19 cellular contexts compared by ENCODE assay signal in the genomic region with DNA sequence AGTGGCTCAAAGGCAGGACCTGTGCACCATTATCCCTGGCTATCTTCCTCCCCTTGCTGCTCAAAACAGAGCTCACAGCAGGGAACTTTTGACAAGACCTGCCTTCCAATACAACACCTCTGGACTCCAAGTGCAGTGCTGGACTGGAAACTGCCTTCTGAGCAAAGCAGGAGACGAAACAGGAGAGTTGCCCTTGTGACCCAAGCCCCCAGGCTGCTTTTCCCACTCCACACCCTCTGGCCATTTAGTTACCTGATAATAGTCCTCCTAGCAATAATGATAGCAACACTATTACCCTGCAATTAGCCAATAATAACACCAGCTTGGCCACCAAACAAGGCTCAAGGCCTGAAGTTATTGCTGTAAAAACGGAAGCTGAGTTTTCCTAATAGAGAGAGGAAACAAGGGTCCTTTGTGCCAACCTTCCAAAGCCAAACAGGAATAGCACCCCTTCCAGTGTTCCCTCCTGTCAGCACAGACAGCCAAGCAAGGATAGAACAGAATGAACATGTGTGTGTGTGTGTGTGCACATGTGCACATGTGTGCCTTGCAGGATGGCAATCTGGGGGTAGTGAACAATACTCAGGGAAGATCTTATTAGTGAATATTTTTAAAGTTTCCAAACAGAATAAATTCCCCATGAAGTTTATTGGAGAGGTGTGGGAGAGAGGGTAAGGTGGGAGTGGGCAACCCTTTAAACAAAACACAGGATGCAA. TPM values are rescaled to one million over a fixed set of nuclear protein-coding genes. Genes with fewer than 3 reads are reported as not detected.
DNase-seq lines count a peak whose midpoint lies in the region; ATAC-seq and TF ChIP-seq lines count a peak whose summit lies in the region.
"Had no signal": no experiment of that assay in that cellular context is flagged by ENCODE, and none has a peak within 500 bp of the region (broad histone marks: within the 10 kb centered on the region; RNA-seq: fewer than 3 reads in every experiment).

No MANE protein-coding gene starts in this region.

- 63 to 68% (median 66%) methylated on average over 2 of the region's 2 CpGs for WGBS in adrenal gland, 4 donors

- H3K27ac ChIP-seq in C4-2B (peak overlapping the region; percentile 76), adrenal gland (no peak overlapping the region)
- H3K27ac ChIP-seq: BLaER1 treated with 17β-estradiol and CSF1 and Interleukin-3, amounts not matched to agents 10 nM and 100 nM; KMS-11 had no signal

- ATAC-seq in T-cell (replicated peaks in 1 of 4) = no peak
- ATAC-seq: GM23338, Panc1 had no signal

- CTCF ChIA-PET in activated CD4-positive, alpha-beta memory T cell treated with anti-CD3 and anti-CD28 coated beads, Interleukin-2, amount 10 ng/mL, durations not matched to agents 7 days and 5 days (lab: Charles Lee) = no interaction called here
- CTCF ChIA-PET in activated CD4-positive, alpha-beta memory T cell treated with anti-CD3 and anti-CD28 coated beads for 36 hours (lab: Charles Lee) = no interaction called here
- CTCF ChIA-PET in T-cell (lab: Charles Lee) = no interaction called here
- CTCF ChIA-PET in Caco-2 (lab: Charles Lee) = no interaction called here

- H3K9me3 ChIP-seq in Caco-2 = no peaks in the 10 kb centered on the region
- H3K9me3 ChIP-seq in adrenal gland (replicated peaks in 1 of 3) = no peaks in the 10 kb centered on the region

- intact Hi-C loops in activated CD4-positive, alpha-beta memory T cell treated with anti-CD3 and anti-CD28 coated beads for 36 hours (cut with micrococcal nuclease) = no loop called here
- intact Hi-C loops in Caco-2 (cut with micrococcal nuclease; ENCODE audit: unreplicated experiment) = no loop called here
- intact Hi-C loops in adrenal gland (cut with DNase I) = no loop called here

- H3K9me3 Mint-ChIP-seq in activated CD4-positive, alpha-beta memory T cell treated with anti-CD3 and anti-CD28 coated beads, Interleukin-2, amount 10 ng/mL, durations not matched to agents 7 days and 5 days = no peaks in the 10 kb centered on the region
- H3K9me3 Mint-ChIP-seq in activated CD4-positive, alpha-beta memory T cell treated with anti-CD3 and anti-CD28 coated beads for 36 hours = no peaks in the 10 kb centered on the region
- no peaks in the 10 kb centered on the region for H3K9me3 Mint-ChIP-seq in T-cell
- H3K9me3 Mint-ChIP-seq in Caco-2 (ENCODE audit: unreplicated experiment) = no peaks in the 10 kb centered on the region
- H3K9me3 Mint-ChIP-seq: GM23338, HFFc6 had no signal

- H3K4me1 ChIP-seq in Caco-2 = no peaks in the 10 kb centered on the region
- H3K4me1 ChIP-seq in adrenal gland (replicated peaks in 1 of 2) = no peaks in the 10 kb centered on the region

- H3K4me1 Mint-ChIP-seq in activated CD4-positive, alpha-beta memory T cell treated with anti-CD3 and anti-CD28 coated beads, Interleukin-2, amount 10 ng/mL, durations not matched to agents 7 days and 5 days = peaks cover 7% of the 10 kb centered on the region
- H3K4me1 Mint-ChIP-seq in activated CD4-positive, alpha-beta memory T cell treated with anti-CD3 and anti-CD28 coated beads for 36 hours (ENCODE audit: low read depth) = peaks cover 17% of the 10 kb centered on the region
- H3K4me1 Mint-ChIP-seq in T-cell (peaks cover 56 to 81% (median 60%) of the 10 kb centered on the region in 3 donors), Caco-2 (ENCODE audit: low read depth, unreplicated experiment) (no peaks in the 10 kb centered on the region)

- no peak overlapping the region for H3K4me3 ChIP-seq in Caco-2 (ENCODE audit: low read depth, low read length)
- H3K4me3 ChIP-seq in adrenal gland = no peak overlapping the region
- H3K4me3 ChIP-seq: BLaER1 treated with 17β-estradiol and CSF1 and Interleukin-3, amounts not matched to agents 10 nM and 100 nM; GM23338 had no signal

- no peaks in the 10 kb centered on the region for H3K36me3 Mint-ChIP-seq in activated CD4-positive, alpha-beta memory T cell treated with anti-CD3 and anti-CD28 coated beads, Interleukin-2, amount 10 ng/mL, durations not matched to agents 7 days and 5 days (ENCODE audit: low read depth)
- no peaks in the 10 kb centered on the region for H3K36me3 Mint-ChIP-seq in activated CD4-positive, alpha-beta memory T cell treated with anti-CD3 and anti-CD28 coated beads for 36 hours
- H3K36me3 Mint-ChIP-seq in T-cell (no peaks in the 10 kb centered on the region), Caco-2 (ENCODE audit: insufficient read depth, unreplicated experiment) (no peaks in the 10 kb centered on the region)

- H3K27ac Mint-ChIP-seq in activated CD4-positive, alpha-beta memory T cell treated with anti-CD3 and anti-CD28 coated beads, Interleukin-2, amount 10 ng/mL, durations not matched to agents 7 days and 5 days = no peak overlapping the region
- no peak overlapping the region for H3K27ac Mint-ChIP-seq in activated CD4-positive, alpha-beta memory T cell treated with anti-CD3 and anti-CD28 coated beads for 36 hours
- H3K27ac Mint-ChIP-seq in T-cell (peak overlapping the region; percentile 12 to 41), Caco-2 (ENCODE audit: unreplicated experiment) (no peak overlapping the region)
- H3K27ac Mint-ChIP-seq: GM23338, HFFc6 had no signal

- peaks cover 35% of the 10 kb centered on the region for H3K27me3 Mint-ChIP-seq in activated CD4-positive, alpha-beta memory T cell treated with anti-CD3 and anti-CD28 coated beads, Interleukin-2, amount 10 ng/mL, durations not matched to agents 7 days and 5 days
- no peaks in the 10 kb centered on the region for H3K27me3 Mint-ChIP-seq in activated CD4-positive, alpha-beta memory T cell treated with anti-CD3 and anti-CD28 coated beads for 36 hours
- no peaks in the 10 kb centered on the region for H3K27me3 Mint-ChIP-seq in T-cell
- no peaks in the 10 kb centered on the region for H3K27me3 Mint-ChIP-seq in Caco-2 (ENCODE audit: insufficient read depth, unreplicated experiment)

- POLR2A ChIA-PET in activated CD4-positive, alpha-beta memory T cell treated with anti-CD3 and anti-CD28 coated beads, Interleukin-2, amount 10 ng/mL, durations not matched to agents 7 days and 5 days (lab: Charles Lee) = no interaction called here
- POLR2A ChIA-PET in activated CD4-positive, alpha-beta memory T cell treated with anti-CD3 and anti-CD28 coated beads for 36 hours (lab: Charles Lee) = no interaction called here
- POLR2A ChIA-PET in T-cell (lab: Charles Lee) (interaction anchor here in 1 of 2 donors (1.4 kb wide), 1 partner anchor 15 kb away, joined by 3 read pairs; no protein-coding TSS in a partner anchor), Caco-2 (lab: Charles Lee) (no interaction called here)

- H3K4me3 Mint-ChIP-seq in activated CD4-positive, alpha-beta memory T cell treated with anti-CD3 and anti-CD28 coated beads, Interleukin-2, amount 10 ng/mL, durations not matched to agents 7 days and 5 days = no peak overlapping the region
- no peak overlapping the region for H3K4me3 Mint-ChIP-seq in activated CD4-positive, alpha-beta memory T cell treated with anti-CD3 and anti-CD28 coated beads for 36 hours
- H3K4me3 Mint-ChIP-seq in T-cell (peak overlapping the region in 2 of 3 donors; percentile 9 to 42), Caco-2 (ENCODE audit: unreplicated experiment) (no peak overlapping the region)
- H3K4me3 Mint-ChIP-seq: GM23338, HFFc6 had no signal

- peak; percentile 6 for DNase-seq in activated CD4-positive, alpha-beta memory T cell treated with anti-CD3 and anti-CD28 coated beads, Interleukin-2, amount 10 ng/mL, durations not matched to agents 7 days and 5 days
- no peak for DNase-seq in activated CD4-positive, alpha-beta memory T cell treated with anti-CD3 and anti-CD28 coated beads for 36 hours
- DNase-seq in T-cell = peak in 1 of 34 experiments; percentile 4
- peak; percentile 59 for DNase-seq in islet precursor cell
- DNase-seq in Caco-2 = no peak
- DNase-seq in adrenal gland = no peak
- DNase-seq in activated T-cell treated with anti-CD3 and anti-CD28 coated beads, Interleukin-2, amount 50 U/mL, for 1 hour = no peak
- DNase-seq: GF-D8, HFFc6, NCI-H1048, NCI-H510A treated with DMSO at 0.1 percent for 48 hours had no signal

- TF ChIP-seq POLR2A in adrenal gland (IDR thresholded peaks at IDR 0.05) = no peak

- H3K27me3 ChIP-seq in Caco-2 (replicated peaks; ENCODE audit: control insufficient read depth, insufficient read depth, low read length) (no peaks in the 10 kb centered on the region), adrenal gland (peaks cover 5% of the 10 kb centered on the region)
- H3K27me3 ChIP-seq: BLaER1 treated with 17β-estradiol and CSF1 and Interleukin-3, amounts not matched to agents 10 nM and 100 nM had no signal

- H3K36me3 ChIP-seq in Caco-2 (ENCODE audit: control insufficient read depth, insufficient read depth, low read length) (no peaks in the 10 kb centered on the region), adrenal gland (replicated peaks in 1 of 2) (peaks cover 0 to 4% of the 10 kb centered on the region in 2 donors)
- H3K36me3 ChIP-seq: BLaER1 treated with 17β-estradiol and CSF1 and Interleukin-3, amounts not matched to agents 10 nM and 100 nM had no signal

- TF ChIP-seq CTCF in C4-2B (conservative IDR thresholded peaks at IDR 0.05) (no peak), Caco-2 (IDR thresholded peaks at IDR 0.05; ENCODE audit: insufficient read depth in 1 of 2, low read depth in 1 of 2, low read length in 1 of 2, severe bottlenecking in 1 of 2, unreplicated experiment in 1 of 2) (no peak), adrenal gland (IDR thresholded peaks at IDR 0.05) (no peak)

- no TSS peak for BruUV-seq in Caco-2 (replicated peaks; lab: Mats Ljungman, UMichigan)

RNA-seq across cellular contexts. Expression of a gene that starts 9.2 kb away (rescaled TPM):
- total RNA-seq in activated CD4-positive, alpha-beta memory T cell treated with anti-CD3 and anti-CD28 coated beads, Interleukin-2, amount 10 ng/mL, durations not matched to agents 7 days and 5 days = not detected
- under 1 TPM in 1 of 2 experiments, not detected in 1; 0.19 TPM for total RNA-seq in activated CD4-positive, alpha-beta memory T cell treated with anti-CD3 and anti-CD28 coated beads for 36 hours
- 10 to 100 TPM in 3 of 5 donors, 1 to 10 TPM in 2; 6.8 to 37.9 (median 21.9) TPM for total RNA-seq in T-cell
- total RNA-seq in Caco-2 (2022) = not detected in 2 replicates
- under 1 TPM in 1 of 8 donors, not detected in 7; 0.18 TPM for total RNA-seq in adrenal gland
- under 1 TPM in 1 of 3 donors, not detected in 2; 0.64 TPM for polyA plus RNA-seq in adrenal gland
- total RNA-seq: A172, Daoy, GM23338, HFFc6, M059J had no signal
- polyA plus RNA-seq: GM23338 had no signal

RNA-seq across cellular contexts. Expression of a gene that starts 24.5 kb away (rescaled TPM):
- total RNA-seq in activated CD4-positive, alpha-beta memory T cell treated with anti-CD3 and anti-CD28 coated beads, Interleukin-2, amount 10 ng/mL, durations not matched to agents 7 days and 5 days = not detected
- total RNA-seq in activated CD4-positive, alpha-beta memory T cell treated with anti-CD3 and anti-CD28 coated beads for 36 hours = not detected
- total RNA-seq in T-cell = 1 to 10 TPM in 2 of 5 donors, under 1 TPM in 3; 0.13 to 2.6 (median 0.82) TPM
- not detected in 2 replicates for total RNA-seq in Caco-2 (2022)
- not detected for total RNA-seq in adrenal gland
- under 1 TPM in 1 of 3 donors, not detected in 2; 0.16 TPM for polyA plus RNA-seq in adrenal gland
- total RNA-seq: A172, GM23338, HFFc6, M059J had no signal
- polyA plus RNA-seq: GM23338 had no signal

RNA-seq across cellular contexts. Expression of a gene that starts 26.3 kb away (rescaled TPM):
- not detected for total RNA-seq in activated CD4-positive, alpha-beta memory T cell treated with anti-CD3 and anti-CD28 coated beads, Interleukin-2, amount 10 ng/mL, durations not matched to agents 7 days and 5 days
- under 1 TPM in 1 of 2 experiments, not detected in 1; 0.17 TPM for total RNA-seq in activated CD4-positive, alpha-beta memory T cell treated with anti-CD3 and anti-CD28 coated beads for 36 hours
- 10 to 100 TPM; 10.1 to 52.7 (median 28.7) TPM for total RNA-seq in T-cell
- not detected in 2 replicates for total RNA-seq in Caco-2 (2022)
- total RNA-seq in adrenal gland = under 1 TPM in 1 of 8 donors, not detected in 7; 0.14 TPM
- polyA plus RNA-seq in adrenal gland = 1 to 10 TPM in 1 of 3 donors, not detected in 2; 2.7 TPM
- total RNA-seq: A172, Daoy, GM23338, HFFc6, M059J had no signal
- polyA plus RNA-seq: GM23338 had no signal

RNA-seq across cellular contexts. Expression of a gene that starts 52.7 kb away (rescaled TPM):
- under 1 TPM; 0.13 to 0.30 TPM for total RNA-seq in activated CD4-positive, alpha-beta memory T cell treated with anti-CD3 and anti-CD28 coated beads, Interleukin-2, amount 10 ng/mL, durations not matched to agents 7 days and 5 days
- not detected for total RNA-seq in activated CD4-positive, alpha-beta memory T cell treated with anti-CD3 and anti-CD28 coated beads for 36 hours
- total RNA-seq in T-cell (10 to 100 TPM in 2 of 5 donors, 1 to 10 TPM in 2, under 1 TPM in 1; 0.19 to 57.7 (median 10.0) TPM), Caco-2 (2022) (0.20 TPM in 1 of 2 replicates, not detected in the other), adrenal gland (under 1 TPM in 1 of 8 donors, not detected in 7; 0.08 TPM)
- not detected for polyA plus RNA-seq in adrenal gland
- total RNA-seq: A172, Daoy, GM23338, HFFc6, M059J had no signal
- polyA plus RNA-seq: GM23338 had no signal

RNA-seq across cellular contexts. Expression of a gene that starts 53.9 kb away (rescaled TPM):
- total RNA-seq in activated CD4-positive, alpha-beta memory T cell treated with anti-CD3 and anti-CD28 coated beads, Interleukin-2, amount 10 ng/mL, durations not matched to agents 7 days and 5 days = not detected
- not detected for total RNA-seq in activated CD4-positive, alpha-beta memory T cell treated with anti-CD3 and anti-CD28 coated beads for 36 hours
- total RNA-seq in T-cell (under 1 TPM in 4 of 5 donors, not detected in 1; 0.20 to 0.79 (median 0.45) TPM), Caco-2 (2022) (not detected in 2 replicates), adrenal gland (not detected)
- not detected for polyA plus RNA-seq in adrenal gland
- total RNA-seq: A172, Daoy, GM23338, HFFc6, M059J had no signal
- polyA plus RNA-seq: GM23338 had no signal

Comparison
In these comparisons a context has a peak if more than half of its experiments do, and no peak if none do; other contexts are left out.
1. DNase-seq: peak in activated CD4-positive, alpha-beta memory T cell treated with anti-CD3 and anti-CD28 coated beads, Interleukin-2, amount 10 ng/mL, durations not matched to agents 7 days and 5 days (single experiment) and islet precursor cell (single experiment); none in activated CD4-positive, alpha-beta memory T cell treated with anti-CD3 and anti-CD28 coated beads for 36 hours (single experiment), Caco-2 (0 of 2), adrenal gland (0 of 7) and activated T-cell treated with anti-CD3 and anti-CD28 coated beads, Interleukin-2, amount 50 U/mL, for 1 hour (single experiment).
2. H3K27ac Mint-ChIP-seq: peak in T-cell (2 of 2); none in activated CD4-positive, alpha-beta memory T cell treated with anti-CD3 and anti-CD28 coated beads, Interleukin-2, amount 10 ng/mL, durations not matched to agents 7 days and 5 days (single experiment), activated CD4-positive, alpha-beta memory T cell treated with anti-CD3 and anti-CD28 coated beads for 36 hours (single experiment) and Caco-2 (single experiment).
3. H3K4me3 Mint-ChIP-seq: peak in T-cell (2 of 3); none in activated CD4-positive, alpha-beta memory T cell treated with anti-CD3 and anti-CD28 coated beads, Interleukin-2, amount 10 ng/mL, durations not matched to agents 7 days and 5 days (single experiment), activated CD4-positive, alpha-beta memory T cell treated with anti-CD3 and anti-CD28 coated beads for 36 hours (single experiment) and Caco-2 (single experiment).